Comparison of ENCODE assay signal across 8 cellular contexts in the genomic region with DNA sequence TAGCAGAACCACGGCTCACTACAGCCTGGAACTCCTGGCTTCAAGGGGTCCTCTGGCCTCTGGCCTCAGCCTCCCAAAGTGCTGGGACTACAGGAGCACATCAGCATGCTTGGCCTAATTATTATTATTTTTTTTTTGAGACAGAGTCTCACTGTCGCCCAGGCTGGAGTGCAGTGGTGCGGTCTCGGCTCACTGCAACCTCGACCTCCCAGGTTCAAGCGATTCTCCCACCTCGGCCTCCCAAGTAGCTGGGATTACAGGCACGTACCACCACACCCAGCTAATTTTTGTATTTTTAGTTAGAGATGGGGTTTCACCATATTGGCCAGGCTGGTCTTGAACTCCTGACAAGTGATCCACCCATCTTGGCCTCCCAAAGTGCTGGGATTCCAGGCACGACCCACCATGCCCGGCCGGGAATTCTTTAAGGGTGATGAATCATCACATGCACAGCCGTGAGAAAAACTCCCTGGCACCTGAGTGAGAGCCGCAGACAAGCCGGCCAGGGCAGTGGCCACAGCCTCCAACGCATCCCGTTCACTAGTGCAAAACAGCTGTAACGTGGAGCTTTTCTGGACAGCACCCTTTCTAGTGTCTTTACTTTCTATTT. TPM values are rescaled to one million over a fixed set of nuclear protein-coding genes. Genes with fewer than 3 reads are reported as not detected.
DNase-seq lines count a peak whose midpoint lies in the region; ATAC-seq and TF ChIP-seq lines count a peak whose summit lies in the region.
"Not testable (repeated sequence)": the region's sequence is repeated elsewhere in the genome, so short reads cannot be mapped to it uniquely, and the experiment has no call there.

No MANE protein-coding gene starts in this region.

- H3K4me2 ChIP-seq in SK-N-SH: peak overlapping the region; percentile 85

- H3K9ac ChIP-seq in HUES48 (ENCODE audit: low read depth, low read length); SK-N-SH: not testable (repeated sequence)

- peaks cover 17% of the 10 kb centered on the region for H3F3A ChIP-seq in SK-N-SH (replicated peaks; ENCODE audit: insufficient read depth)

- not testable (repeated sequence) for H3K9me2 ChIP-seq in SK-N-SH

- H4K20me1 ChIP-seq in SK-N-SH (ENCODE audit: insufficient read depth): peaks cover 73% of the 10 kb centered on the region

- CTCF ChIA-PET in CD8-positive, alpha-beta T cell (lab: Charles Lee): interaction anchor here (1.5 to 12.9 kb wide), 3 partner anchors 16 to 22 kb away, joined by 4 to 157 read pairs (median 22); no protein-coding TSS in a partner anchor
- CTCF ChIA-PET in SK-N-SH (lab: Yijun Ruan, JAX): interaction anchor here (1.1 to 17.1 kb wide), 4 partner anchors 13 to 29 kb away, joined by 3 to 181 read pairs (median 88); a partner anchor contains a TSS

- TF ChIP-seq CTCF in CD8-positive, alpha-beta T cell (IDR thresholded peaks at IDR 0.05); SK-N-SH (IDR thresholded peaks at IDR 0.05); neutrophil (IDR thresholded peaks at IDR 0.05); tibial artery (IDR thresholded peaks at IDR 0.05): not testable (repeated sequence)

- H3K4me3 Mint-ChIP-seq in CD8-positive, alpha-beta T cell: peak overlapping the region; percentile 95
- H3K4me3 Mint-ChIP-seq in activated naive CD4-positive, alpha-beta T cell treated with anti-CD3 and anti-CD28 coated beads, Interleukin-2, amount 50 U/mL, for 24 hours: peak overlapping the region; percentile 88
- H3K4me3 Mint-ChIP-seq in effector memory CD8-positive, alpha-beta T cell: peak overlapping the region; percentile 81 to 96

- not testable (repeated sequence) for H2AFZ ChIP-seq in SK-N-SH (ENCODE audit: low read depth)

- H3K4me1 Mint-ChIP-seq in CD8-positive, alpha-beta T cell (ENCODE audit: low read depth): peaks cover 80% of the 10 kb centered on the region
- H3K4me1 Mint-ChIP-seq in activated naive CD4-positive, alpha-beta T cell treated with anti-CD3 and anti-CD28 coated beads, Interleukin-2, amount 50 U/mL, for 24 hours: peaks cover 70% of the 10 kb centered on the region
- peaks cover 71 to 75% of the 10 kb centered on the region in 2 donors for H3K4me1 Mint-ChIP-seq in effector memory CD8-positive, alpha-beta T cell (ENCODE audit: low read depth in 2 of 2)

- DNase-seq in CD8-positive, alpha-beta T cell; SK-N-SH; effector memory CD8-positive, alpha-beta T cell; tibial artery: not testable (repeated sequence)
- peak; percentile 93 for DNase-seq in islet precursor cell

- H3K27ac ChIP-seq in CD8-positive, alpha-beta T cell (ENCODE audit: low read depth, low read length): not testable (repeated sequence)
- H3K27ac ChIP-seq in HUES48 (ENCODE audit: low read depth, low read length) (peak overlapping the region; percentile 36), SK-N-SH (ENCODE audit: low read depth in 2 of 2, low read length in 1 of 2) (peak overlapping the region in 1 of 2 experiments; percentile 86; a peak in 2 of 4 replicates), neutrophil (peak overlapping the region; percentile 38), tibial artery (peak overlapping the region; percentile 60 to 94)

- H3K27ac Mint-ChIP-seq in CD8-positive, alpha-beta T cell: peak overlapping the region; percentile 95
- H3K27ac Mint-ChIP-seq in activated naive CD4-positive, alpha-beta T cell treated with anti-CD3 and anti-CD28 coated beads, Interleukin-2, amount 50 U/mL, for 24 hours: peak overlapping the region; percentile 92
- peak overlapping the region; percentile 86 to 97 for H3K27ac Mint-ChIP-seq in effector memory CD8-positive, alpha-beta T cell

- H3K36me3 ChIP-seq in CD8-positive, alpha-beta T cell (ENCODE audit: insufficient read depth, low read length); HUES48 (ENCODE audit: control insufficient read depth, insufficient read depth, low read length); SK-N-SH (replicated peaks in 1 of 2; ENCODE audit: control insufficient read depth in 1 of 2, insufficient read depth in 2 of 2, low read length in 1 of 2); neutrophil; tibial artery: not testable (repeated sequence)

- not testable (repeated sequence) for TF ChIP-seq RAD21 in SK-N-SH (IDR thresholded peaks at IDR 0.05; ENCODE audit: low read length)

- POLR2A ChIA-PET in CD8-positive, alpha-beta T cell (lab: Charles Lee): interaction anchor here (8.2 kb wide), 1 partner anchor 13 kb away, joined by 49 read pairs; a partner anchor contains a TSS
- POLR2A ChIA-PET in SK-N-SH (lab: Yijun Ruan, JAX): not testable (repeated sequence)

- not testable (repeated sequence) for H3K9me3 Mint-ChIP-seq in CD8-positive, alpha-beta T cell; activated naive CD4-positive, alpha-beta T cell treated with anti-CD3 and anti-CD28 coated beads, Interleukin-2, amount 50 U/mL, for 24 hours; effector memory CD8-positive, alpha-beta T cell

- intact Hi-C loops in CD8-positive, alpha-beta T cell (cut with DNase I, micrococcal nuclease); tibial artery (cut with DNase I; ENCODE audit: low total_unique reads): not testable (repeated sequence)

- 60% methylated on average over 17 of the region's 17 CpGs for WGBS in SK-N-SH (ENCODE audit: low lambda C conversion rate)

- not testable (repeated sequence) for H3K36me3 Mint-ChIP-seq in CD8-positive, alpha-beta T cell; activated naive CD4-positive, alpha-beta T cell treated with anti-CD3 and anti-CD28 coated beads, Interleukin-2, amount 50 U/mL, for 24 hours
- peaks cover 31% of the 10 kb centered on the region for H3K36me3 Mint-ChIP-seq in effector memory CD8-positive, alpha-beta T cell (ENCODE audit: insufficient read depth)

- not testable (repeated sequence) for TF ChIP-seq EP300 in SK-N-SH (IDR thresholded peaks at IDR 0.05; ENCODE audit: borderline replicate concordance in 1 of 2, low read depth in 1 of 2, low read length in 1 of 2)

- peaks cover 97% of the 10 kb centered on the region for H3K79me2 ChIP-seq in SK-N-SH (ENCODE audit: insufficient read depth)

- H3K27me3 Mint-ChIP-seq in CD8-positive, alpha-beta T cell (ENCODE audit: low read depth); activated naive CD4-positive, alpha-beta T cell treated with anti-CD3 and anti-CD28 coated beads, Interleukin-2, amount 50 U/mL, for 24 hours; effector memory CD8-positive, alpha-beta T cell: not testable (repeated sequence)

- H3K9me3 ChIP-seq in CD8-positive, alpha-beta T cell (ENCODE audit: low read length); HUES48 (ENCODE audit: control insufficient read depth, insufficient read depth, low read length); SK-N-SH; neutrophil; tibial artery: not testable (repeated sequence)

- ATAC-seq in CD8-positive, alpha-beta T cell; effector memory CD8-positive, alpha-beta T cell (replicated peaks): not testable (repeated sequence)

- H3K27me3 ChIP-seq in CD8-positive, alpha-beta T cell (ENCODE audit: insufficient read depth, low read length); HUES48 (ENCODE audit: control insufficient read depth, insufficient read depth, low read length); SK-N-SH (ENCODE audit: insufficient read depth); neutrophil; tibial artery: not testable (repeated sequence)

- H3K4me3 ChIP-seq in CD8-positive, alpha-beta T cell (ENCODE audit: low read depth, low read length); SK-N-SH (ENCODE audit: low read depth in 2 of 2, low read length in 1 of 2); neutrophil (ENCODE audit: low read depth in 1 of 2, low read length in 1 of 2): not testable (repeated sequence)
- peak overlapping the region; percentile 93; the same call in 1 of the 2 replicates for H3K4me3 ChIP-seq in HUES48 (ENCODE audit: low read depth, low read length)
- peak overlapping the region in 1 of 2 donors; percentile 2 for H3K4me3 ChIP-seq in tibial artery

- H3K4me1 ChIP-seq in CD8-positive, alpha-beta T cell (ENCODE audit: insufficient read depth, low read length): peaks cover 85% of the 10 kb centered on the region
- H3K4me1 ChIP-seq in HUES48 (ENCODE audit: control insufficient read depth, insufficient read depth, low read length) (peaks cover 60% of the 10 kb centered on the region), SK-N-SH (ENCODE audit: control insufficient read depth in 1 of 2, insufficient read depth in 2 of 2, low read depth in 1 of 2, low read length in 1 of 2) (peaks cover 26 to 42% of the 10 kb centered on the region in 2 experiments; a peak in 3 of 4 replicates), neutrophil (ENCODE audit: control insufficient read depth in 1 of 2, insufficient read depth in 1 of 2, low read depth in 1 of 2, low read length in 1 of 2) (peaks cover 62 to 82% of the 10 kb centered on the region in 2 experiments), tibial artery (peaks cover 0 to 88% (median 70%) of the 10 kb centered on the region in 4 donors)

TF ChIP-seq in SK-N-SH, 30 proteins besides CTCF, POLR2A, EP300 and RAD21:
- peak; percentile 48; the same call in 1 of the 2 replicates for TF ChIP-seq FOSL2 (IDR thresholded peaks at IDR 0.05; ENCODE audit: borderline replicate concordance, low read depth)
- TF ChIP-seq JUND (IDR thresholded peaks at IDR 0.05): peak; percentile 56
- 0 out of 2 replicates have a peak, but pooled peaks have one; percentile 24 for TF ChIP-seq TEAD4 (IDR thresholded peaks at IDR 0.05; ENCODE audit: borderline replicate concordance, insufficient read depth)

RNA-seq across cellular contexts. Expression of a gene that starts 3.1 kb away (rescaled TPM):
- total RNA-seq in CD8-positive, alpha-beta T cell: 10 to 100 TPM; 44.7 to 46.6 TPM
- 14.7 and 15.6 TPM in 2 replicates for polyA plus RNA-seq in SK-N-SH (2012; rRNA removed)
- polyA plus RNA-seq in SK-N-SH (2012; cell fraction: cytosol; rRNA removed): 9.5 and 11.1 TPM in 2 replicates
- 59.9 and 69.2 TPM in 2 replicates for polyA plus RNA-seq in SK-N-SH (2012; cell fraction: nucleus; rRNA removed)

RNA-seq across cellular contexts. Expression of a gene that starts 14.8 kb away (rescaled TPM):
- total RNA-seq in CD8-positive, alpha-beta T cell: 10 to 100 TPM; 48.7 to 48.8 TPM
- polyA plus RNA-seq in SK-N-SH (2012; rRNA removed): 18.1 and 18.7 TPM in 2 replicates
- 18.8 and 19.9 TPM in 2 replicates for polyA plus RNA-seq in SK-N-SH (2012; cell fraction: cytosol; rRNA removed)
- polyA plus RNA-seq in SK-N-SH (2012; cell fraction: nucleus; rRNA removed): 13.2 and 15.2 TPM in 2 replicates

RNA-seq across cellular contexts. Expression of a gene that starts 29.3 kb away (rescaled TPM):
- 10 to 100 TPM; 19.1 to 22.6 TPM for total RNA-seq in CD8-positive, alpha-beta T cell
- polyA plus RNA-seq in SK-N-SH (2012; rRNA removed): not detected in 2 replicates
- polyA plus RNA-seq in SK-N-SH (2012; cell fraction: cytosol; rRNA removed): 0.01 TPM in 1 of 2 replicates, not detected in the other
- polyA plus RNA-seq in SK-N-SH (2012; cell fraction: nucleus; rRNA removed): 0.19 and 0.23 TPM in 2 replicates
